ENCODE assay signal across 1 cellular context in the genomic region with DNA sequence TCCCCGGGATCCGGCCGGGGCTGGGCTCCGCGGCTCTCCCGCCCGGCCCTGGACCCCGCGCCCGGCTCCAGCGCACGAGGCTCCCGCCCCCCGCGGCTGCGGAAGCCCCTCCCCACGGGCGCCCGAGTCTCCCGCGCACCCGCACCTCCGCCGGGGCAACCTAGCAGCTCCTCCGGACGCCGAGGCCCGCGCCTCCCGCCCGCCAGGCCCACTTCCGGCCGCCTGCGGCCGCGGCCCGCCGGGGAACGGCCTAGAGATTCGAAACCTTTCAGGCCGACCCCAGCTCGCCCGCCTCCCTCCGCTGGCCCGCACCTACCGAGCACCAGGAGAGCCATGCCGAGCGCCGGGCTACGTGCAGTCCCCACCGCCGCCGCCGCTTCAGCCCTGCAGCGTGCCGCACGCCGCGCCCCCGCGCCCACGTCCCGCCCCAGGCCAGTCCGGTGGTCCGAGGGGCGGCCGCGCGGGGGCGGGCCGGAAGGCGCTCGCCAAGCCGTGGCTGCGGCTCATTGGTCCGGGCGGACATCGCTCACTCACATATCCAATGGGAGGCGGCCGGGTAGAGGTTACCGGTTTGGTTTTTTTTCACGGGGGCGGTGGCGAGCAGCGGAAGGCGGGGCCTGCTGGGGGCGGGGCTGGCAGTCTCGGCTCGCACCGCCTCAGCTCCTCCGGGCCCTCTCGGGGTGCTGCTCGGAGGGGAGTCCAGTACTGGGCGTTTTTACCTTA.
TF ChIP-seq lines count a peak whose summit lies in the region.

TSS of gene PDIA6 (minus strand) at position 424 of the 723 bp plus-strand sequence. CDS start at position 335, 89 bp downstream.

TF ChIP-seq in HepG2, 621 proteins besides CTCF, POLR2A, EP300 and RAD21 (continued from another document and continues in another):
- TF ChIP-seq GMEB1 (CRISPR knock-in tag; IDR thresholded peaks at IDR 0.05; ENCODE audit: borderline replicate concordance) (peak; percentile 66), RAD51 (IDR thresholded peaks at IDR 0.05; ENCODE audit: borderline replicate concordance) (no peak), JDP2 (CRISPR knock-in tag; IDR thresholded peaks at IDR 0.05; ENCODE audit: borderline replicate concordance) (no peak), ZNF570 (CRISPR knock-in tag; IDR thresholded peaks at IDR 0.05; ENCODE audit: borderline replicate concordance) (no peak), ZNF644 (CRISPR knock-in tag; IDR thresholded peaks at IDR 0.05; ENCODE audit: low read depth) (no peak), CEBPZ (IDR thresholded peaks at IDR 0.05; ENCODE audit: low read length) (no peak), BCL6 (CRISPR knock-in tag; IDR thresholded peaks at IDR 0.05) (0 out of 2 replicates have a peak, but pooled peaks have one; percentile 12), KLF12 (CRISPR knock-in tag; IDR thresholded peaks at IDR 0.05; ENCODE audit: borderline replicate concordance) (0 out of 2 replicates have a peak, but pooled peaks have one; percentile 59), AFF4 (CRISPR knock-in tag; IDR thresholded peaks at IDR 0.05) (no peak), ZBTB25 (CRISPR knock-in tag; IDR thresholded peaks at IDR 0.05) (peak; percentile 64; the same call in 1 of the 2 replicates), ASH2L (IDR thresholded peaks at IDR 0.05; ENCODE audit: insufficient read length, low read depth, low read length) (peak; percentile 93), SIX4 (CRISPR knock-in tag; IDR thresholded peaks at IDR 0.05) (0 out of 2 replicates have a peak, but pooled peaks have one; percentile 36), NR1H2 (CRISPR knock-in tag; IDR thresholded peaks at IDR 0.05; ENCODE audit: borderline replicate concordance, low read depth) (no peak), PHB2 (IDR thresholded peaks at IDR 0.05; ENCODE audit: partially characterized antibody) (no peak), ZMAT5 (CRISPR knock-in tag; IDR thresholded peaks at IDR 0.05; ENCODE audit: borderline replicate concordance, low read depth) (no peak), PAF1 (CRISPR knock-in tag; IDR thresholded peaks at IDR 0.05) (no peak), CBX2 (IDR thresholded peaks at IDR 0.05; ENCODE audit: low read depth, low read length) (no peak), CBX2 (CRISPR knock-in tag; IDR thresholded peaks at IDR 0.05; ENCODE audit: low read depth) (no peak), AHR (CRISPR knock-in tag; IDR thresholded peaks at IDR 0.05) (no peak), ZNF121 (CRISPR knock-in tag; IDR thresholded peaks at IDR 0.05) (peak; percentile 93), ZNF335 (CRISPR knock-in tag; IDR thresholded peaks at IDR 0.05) (no peak), LRRFIP1 (CRISPR knock-in tag; conservative IDR thresholded peaks at IDR 0.05) (no peak), ZNF558 (CRISPR knock-in tag; IDR thresholded peaks at IDR 0.05; ENCODE audit: borderline replicate concordance) (no peak; the same call in 1 of the 2 replicates), ZNF232 (CRISPR knock-in tag; IDR thresholded peaks at IDR 0.05; ENCODE audit: borderline replicate concordance) (no peak), MAX (IDR thresholded peaks at IDR 0.05) (peak; percentile 87), DNMT1 (CRISPR knock-in tag; IDR thresholded peaks at IDR 0.05) (no peak), ZNF354B (CRISPR knock-in tag; IDR thresholded peaks at IDR 0.05) (no peak), ZNF530 (CRISPR knock-in tag; IDR thresholded peaks at IDR 0.05; ENCODE audit: low read depth) (no peak), ZNF605 (CRISPR knock-in tag; IDR thresholded peaks at IDR 0.05) (no peak), PRMT3 (CRISPR knock-in tag; IDR thresholded peaks at IDR 0.05; ENCODE audit: borderline replicate concordance, low read depth) (peak; percentile 72; the same call in 1 of the 2 replicates), GTF3A (CRISPR knock-in tag; conservative IDR thresholded peaks at IDR 0.05) (no peak), MEIS2 (CRISPR knock-in tag; IDR thresholded peaks at IDR 0.05) (no peak; the same call in none of the 2 replicates), ZBTB2 (CRISPR knock-in tag; IDR thresholded peaks at IDR 0.05; ENCODE audit: low read depth) (peak; percentile 95)
- TF ChIP-seq, protein P1, sequence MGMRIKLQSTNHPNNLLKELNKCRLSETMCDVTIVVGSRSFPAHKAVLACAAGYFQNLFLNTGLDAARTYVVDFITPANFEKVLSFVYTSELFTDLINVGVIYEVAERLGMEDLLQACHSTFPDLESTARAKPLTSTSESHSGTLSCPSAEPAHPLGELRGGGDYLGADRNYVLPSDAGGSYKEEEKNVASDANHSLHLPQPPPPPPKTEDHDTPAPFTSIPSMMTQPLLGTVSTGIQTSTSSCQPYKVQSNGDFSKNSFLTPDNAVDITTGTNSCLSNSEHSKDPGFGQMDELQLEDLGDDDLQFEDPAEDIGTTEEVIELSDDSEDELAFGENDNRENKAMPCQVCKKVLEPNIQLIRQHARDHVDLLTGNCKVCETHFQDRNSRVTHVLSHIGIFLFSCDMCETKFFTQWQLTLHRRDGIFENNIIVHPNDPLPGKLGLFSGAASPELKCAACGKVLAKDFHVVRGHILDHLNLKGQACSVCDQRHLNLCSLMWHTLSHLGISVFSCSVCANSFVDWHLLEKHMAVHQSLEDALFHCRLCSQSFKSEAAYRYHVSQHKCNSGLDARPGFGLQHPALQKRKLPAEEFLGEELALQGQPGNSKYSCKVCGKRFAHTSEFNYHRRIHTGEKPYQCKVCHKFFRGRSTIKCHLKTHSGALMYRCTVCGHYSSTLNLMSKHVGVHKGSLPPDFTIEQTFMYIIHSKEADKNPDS (CRISPR knock-in tag; IDR thresholded peaks at IDR 0.05) = no peak
- TF ChIP-seq, protein P2, sequence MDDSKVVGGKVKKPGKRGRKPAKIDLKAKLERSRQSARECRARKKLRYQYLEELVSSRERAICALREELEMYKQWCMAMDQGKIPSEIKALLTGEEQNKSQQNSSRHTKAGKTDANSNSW (CRISPR knock-in tag; IDR thresholded peaks at IDR 0.05; ENCODE audit: borderline replicate concordance) = no peak; the same call in 1 of the 2 replicates
- TF ChIP-seq, protein P3, sequence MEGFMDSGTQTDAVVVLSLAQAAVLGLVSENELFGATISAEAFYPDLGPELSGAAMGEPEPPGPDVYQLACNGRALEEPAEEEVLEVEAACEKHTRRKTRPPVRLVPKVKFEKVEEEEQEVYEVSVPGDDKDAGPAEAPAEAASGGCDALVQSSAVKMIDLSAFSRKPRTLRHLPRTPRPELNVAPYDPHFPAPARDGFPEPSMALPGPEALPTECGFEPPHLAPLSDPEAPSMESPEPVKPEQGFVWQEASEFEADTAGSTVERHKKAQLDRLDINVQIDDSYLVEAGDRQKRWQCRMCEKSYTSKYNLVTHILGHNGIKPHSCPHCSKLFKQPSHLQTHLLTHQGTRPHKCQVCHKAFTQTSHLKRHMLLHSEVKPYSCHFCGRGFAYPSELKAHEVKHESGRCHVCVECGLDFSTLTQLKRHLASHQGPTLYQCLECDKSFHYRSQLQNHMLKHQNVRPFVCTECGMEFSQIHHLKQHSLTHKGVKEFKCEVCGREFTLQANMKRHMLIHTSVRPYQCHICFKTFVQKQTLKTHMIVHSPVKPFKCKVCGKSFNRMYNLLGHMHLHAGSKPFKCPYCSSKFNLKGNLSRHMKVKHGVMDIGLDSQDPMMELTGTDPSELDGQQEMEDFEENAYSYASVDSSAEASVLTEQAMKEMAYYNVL (CRISPR knock-in tag; IDR thresholded peaks at IDR 0.05; ENCODE audit: borderline replicate concordance) = no peak
